1 cellular context compared by ENCODE assay signal in the genomic region with DNA sequence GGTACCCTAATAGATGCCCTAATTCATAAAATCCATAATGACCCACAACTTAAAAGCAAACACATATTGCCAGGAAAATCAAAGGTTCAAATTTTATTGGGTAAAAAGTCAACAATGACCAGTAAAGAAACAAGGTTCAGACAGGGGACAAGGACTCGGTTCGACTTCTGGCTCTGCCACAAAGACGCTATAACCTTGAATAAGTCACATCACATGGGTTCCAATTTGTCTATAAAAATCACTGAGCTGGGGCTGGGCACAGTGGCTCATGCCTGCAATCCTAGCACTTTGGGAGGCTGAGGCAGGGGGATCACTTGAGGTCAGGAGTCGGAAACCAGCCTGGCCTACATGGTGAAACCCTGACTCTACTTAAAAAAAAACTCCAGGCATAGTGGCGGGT.
TF ChIP-seq lines count a peak whose summit lies in the region.

No MANE protein-coding gene starts in this region.

TF ChIP-seq in GM23338, 12 proteins besides CTCF, POLR2A, EP300 and RAD21 (continued from another document):
- TF ChIP-seq, protein P1, sequence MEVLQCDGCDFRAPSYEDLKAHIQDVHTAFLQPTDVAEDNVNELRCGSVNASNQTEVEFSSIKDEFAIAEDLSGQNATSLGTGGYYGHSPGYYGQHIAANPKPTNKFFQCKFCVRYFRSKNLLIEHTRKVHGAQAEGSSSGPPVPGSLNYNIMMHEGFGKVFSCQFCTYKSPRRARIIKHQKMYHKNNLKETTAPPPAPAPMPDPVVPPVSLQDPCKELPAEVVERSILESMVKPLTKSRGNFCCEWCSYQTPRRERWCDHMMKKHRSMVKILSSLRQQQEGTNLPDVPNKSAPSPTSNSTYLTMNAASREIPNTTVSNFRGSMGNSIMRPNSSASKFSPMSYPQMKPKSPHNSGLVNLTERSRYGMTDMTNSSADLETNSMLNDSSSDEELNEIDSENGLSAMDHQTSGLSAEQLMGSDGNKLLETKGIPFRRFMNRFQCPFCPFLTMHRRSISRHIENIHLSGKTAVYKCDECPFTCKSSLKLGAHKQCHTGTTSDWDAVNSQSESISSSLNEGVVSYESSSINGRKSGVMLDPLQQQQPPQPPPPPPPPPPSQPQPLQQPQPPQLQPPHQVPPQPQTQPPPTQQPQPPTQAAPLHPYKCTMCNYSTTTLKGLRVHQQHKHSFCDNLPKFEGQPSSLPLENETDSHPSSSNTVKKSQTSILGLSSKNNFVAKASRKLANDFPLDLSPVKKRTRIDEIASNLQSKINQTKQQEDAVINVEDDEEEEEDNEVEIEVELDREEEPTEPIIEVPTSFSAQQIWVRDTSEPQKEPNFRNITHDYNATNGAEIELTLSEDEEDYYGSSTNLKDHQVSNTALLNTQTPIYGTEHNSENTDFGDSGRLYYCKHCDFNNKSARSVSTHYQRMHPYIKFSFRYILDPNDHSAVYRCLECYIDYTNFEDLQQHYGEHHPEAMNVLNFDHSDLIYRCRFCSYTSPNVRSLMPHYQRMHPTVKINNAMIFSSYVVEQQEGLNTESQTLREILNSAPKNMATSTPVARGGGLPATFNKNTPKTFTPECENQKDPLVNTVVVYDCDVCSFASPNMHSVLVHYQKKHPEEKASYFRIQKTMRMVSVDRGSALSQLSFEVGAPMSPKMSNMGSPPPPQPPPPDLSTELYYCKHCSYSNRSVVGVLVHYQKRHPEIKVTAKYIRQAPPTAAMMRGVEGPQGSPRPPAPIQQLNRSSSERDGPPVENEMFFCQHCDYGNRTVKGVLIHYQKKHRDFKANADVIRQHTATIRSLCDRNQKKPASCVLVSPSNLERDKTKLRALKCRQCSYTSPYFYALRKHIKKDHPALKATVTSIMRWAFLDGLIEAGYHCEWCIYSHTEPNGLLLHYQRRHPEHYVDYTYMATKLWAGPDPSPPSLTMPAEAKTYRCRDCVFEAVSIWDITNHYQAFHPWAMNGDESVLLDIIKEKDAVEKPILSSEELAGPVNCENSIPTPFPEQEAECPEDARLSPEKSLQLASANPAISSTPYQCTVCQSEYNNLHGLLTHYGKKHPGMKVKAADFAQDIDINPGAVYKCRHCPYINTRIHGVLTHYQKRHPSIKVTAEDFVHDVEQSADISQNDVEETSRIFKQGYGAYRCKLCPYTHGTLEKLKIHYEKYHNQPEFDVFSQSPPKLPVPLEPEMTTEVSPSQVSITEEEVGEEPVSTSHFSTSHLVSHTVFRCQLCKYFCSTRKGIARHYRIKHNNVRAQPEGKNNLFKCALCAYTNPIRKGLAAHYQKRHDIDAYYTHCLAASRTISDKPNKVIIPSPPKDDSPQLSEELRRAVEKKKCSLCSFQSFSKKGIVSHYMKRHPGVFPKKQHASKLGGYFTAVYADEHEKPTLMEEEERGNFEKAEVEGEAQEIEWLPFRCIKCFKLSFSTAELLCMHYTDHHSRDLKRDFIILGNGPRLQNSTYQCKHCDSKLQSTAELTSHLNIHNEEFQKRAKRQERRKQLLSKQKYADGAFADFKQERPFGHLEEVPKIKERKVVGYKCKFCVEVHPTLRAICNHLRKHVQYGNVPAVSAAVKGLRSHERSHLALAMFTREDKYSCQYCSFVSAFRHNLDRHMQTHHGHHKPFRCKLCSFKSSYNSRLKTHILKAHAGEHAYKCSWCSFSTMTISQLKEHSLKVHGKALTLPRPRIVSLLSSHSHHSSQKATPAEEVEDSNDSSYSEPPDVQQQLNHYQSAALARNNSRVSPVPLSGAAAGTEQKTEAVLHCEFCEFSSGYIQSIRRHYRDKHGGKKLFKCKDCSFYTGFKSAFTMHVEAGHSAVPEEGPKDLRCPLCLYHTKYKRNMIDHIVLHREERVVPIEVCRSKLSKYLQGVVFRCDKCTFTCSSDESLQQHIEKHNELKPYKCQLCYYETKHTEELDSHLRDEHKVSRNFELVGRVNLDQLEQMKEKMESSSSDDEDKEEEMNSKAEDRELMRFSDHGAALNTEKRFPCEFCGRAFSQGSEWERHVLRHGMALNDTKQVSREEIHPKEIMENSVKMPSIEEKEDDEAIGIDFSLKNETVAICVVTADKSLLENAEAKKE (CRISPR knock-in tag; IDR thresholded peaks at IDR 0.05): no peak
- TF ChIP-seq, protein P2, sequence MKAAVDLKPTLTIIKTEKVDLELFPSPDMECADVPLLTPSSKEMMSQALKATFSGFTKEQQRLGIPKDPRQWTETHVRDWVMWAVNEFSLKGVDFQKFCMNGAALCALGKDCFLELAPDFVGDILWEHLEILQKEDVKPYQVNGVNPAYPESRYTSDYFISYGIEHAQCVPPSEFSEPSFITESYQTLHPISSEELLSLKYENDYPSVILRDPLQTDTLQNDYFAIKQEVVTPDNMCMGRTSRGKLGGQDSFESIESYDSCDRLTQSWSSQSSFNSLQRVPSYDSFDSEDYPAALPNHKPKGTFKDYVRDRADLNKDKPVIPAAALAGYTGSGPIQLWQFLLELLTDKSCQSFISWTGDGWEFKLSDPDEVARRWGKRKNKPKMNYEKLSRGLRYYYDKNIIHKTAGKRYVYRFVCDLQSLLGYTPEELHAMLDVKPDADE (IDR thresholded peaks at IDR 0.05): no peak
